In genomic region chr2:46239847-46240181, GRCh38 we compare ENCODE assay signal across 12 cellular contexts. TPM values are rescaled to one million over a fixed set of nuclear protein-coding genes. Genes with fewer than 3 reads are reported as not detected.
DNase-seq lines count a peak whose midpoint lies in the region; ATAC-seq and TF ChIP-seq lines count a peak whose summit lies in the region.
"Had no signal": no experiment of that assay in that cellular context is flagged by ENCODE, and none has a peak within 500 bp of the region (broad histone marks: within the 10 kb centered on the region; RNA-seq: fewer than 3 reads in every experiment).

No MANE protein-coding gene starts in this region.

- intact Hi-C loops in activated CD4-positive, alpha-beta T cell treated with anti-CD3 and anti-CD28 coated beads for 36 hours (cut with DNase I, micrococcal nuclease): loop anchor here (1.0 to 5.0 kb wide), 3 partner anchors 11 to 53 kb away; no protein-coding TSS in a partner anchor

- H3K9me3 Mint-ChIP-seq in activated CD4-positive, alpha-beta T cell treated with anti-CD3 and anti-CD28 coated beads for 36 hours (ENCODE audit: low read depth): no peaks in the 10 kb centered on the region
- H3K9me3 Mint-ChIP-seq in activated naive CD8-positive, alpha-beta T cell treated with anti-CD3 and anti-CD28 coated beads for 36 hours: no peaks in the 10 kb centered on the region
- H3K9me3 Mint-ChIP-seq in endothelial cell (ENCODE audit: unreplicated experiment): no peaks in the 10 kb centered on the region
- H3K9me3 Mint-ChIP-seq: neural progenitor cell had no signal

- peak overlapping the region; percentile 92 for H3K27ac Mint-ChIP-seq in activated CD4-positive, alpha-beta T cell treated with anti-CD3 and anti-CD28 coated beads for 36 hours
- H3K27ac Mint-ChIP-seq in activated naive CD8-positive, alpha-beta T cell treated with anti-CD3 and anti-CD28 coated beads for 36 hours: peak overlapping the region; percentile 51
- no peak overlapping the region for H3K27ac Mint-ChIP-seq in endothelial cell (ENCODE audit: unreplicated experiment)
- H3K27ac Mint-ChIP-seq: neural progenitor cell had no signal

- peak; percentile 86 for DNase-seq in activated CD4-positive, alpha-beta T cell treated with anti-CD3 and anti-CD28 coated beads for 36 hours
- peak; percentile 26 for DNase-seq in activated naive CD8-positive, alpha-beta T cell treated with anti-CD3 and anti-CD28 coated beads for 36 hours
- DNase-seq in stimulated activated CD8-positive, alpha-beta memory T cell treated with anti-CD3 and anti-CD28 coated beads, Interleukin-7, amount 100 ng/mL, for 4 hours (ENCODE audit: low read depth in 2 of 2): peak; percentile 27 to 28
- DNase-seq in endothelial cell (ENCODE audit: low spot score) (no peak), NCI-H128 (lab: John Stamatoyannopoulos, UW; ENCODE audit: unreplicated experiment) (no peak), CD1c-positive myeloid dendritic cell (ENCODE audit: extremely low spot score) (no peak)
- DNase-seq: heart left ventricle, stomach had no signal

- no peak overlapping the region for H3K4me3 Mint-ChIP-seq in activated CD4-positive, alpha-beta T cell treated with anti-CD3 and anti-CD28 coated beads for 36 hours
- no peak overlapping the region for H3K4me3 Mint-ChIP-seq in activated naive CD8-positive, alpha-beta T cell treated with anti-CD3 and anti-CD28 coated beads for 36 hours
- no peak overlapping the region for H3K4me3 Mint-ChIP-seq in endothelial cell (ENCODE audit: unreplicated experiment)
- H3K4me3 Mint-ChIP-seq: neural progenitor cell had no signal

- ATAC-seq in GM21737 (IDR thresholded peaks at IDR 0.05; ENCODE audit: unreplicated experiment): peak; percentile 54
- peak; percentile 99 for ATAC-seq in activated CD4-positive, alpha-beta T cell treated with anti-CD3 and anti-CD28 coated beads for 36 hours
- no peak for ATAC-seq in GM18502 (IDR thresholded peaks at IDR 0.05; ENCODE audit: poor library complexity, unreplicated experiment)
- ATAC-seq: HCT116, heart left ventricle had no signal

- peaks cover 41% of the 10 kb centered on the region for H3K4me1 Mint-ChIP-seq in activated CD4-positive, alpha-beta T cell treated with anti-CD3 and anti-CD28 coated beads for 36 hours
- peaks cover 12% of the 10 kb centered on the region for H3K4me1 Mint-ChIP-seq in activated naive CD8-positive, alpha-beta T cell treated with anti-CD3 and anti-CD28 coated beads for 36 hours
- H3K4me1 Mint-ChIP-seq in endothelial cell (ENCODE audit: unreplicated experiment): peaks cover 6% of the 10 kb centered on the region

- H3K36me3 Mint-ChIP-seq in activated CD4-positive, alpha-beta T cell treated with anti-CD3 and anti-CD28 coated beads for 36 hours (ENCODE audit: low read depth): peaks cover 3% of the 10 kb centered on the region
- H3K36me3 Mint-ChIP-seq in activated naive CD8-positive, alpha-beta T cell treated with anti-CD3 and anti-CD28 coated beads for 36 hours: no peaks in the 10 kb centered on the region
- H3K36me3 Mint-ChIP-seq in endothelial cell (ENCODE audit: low read depth, unreplicated experiment): no peaks in the 10 kb centered on the region
- H3K36me3 Mint-ChIP-seq: neural progenitor cell had no signal

- POLR2A ChIA-PET in activated CD4-positive, alpha-beta T cell treated with anti-CD3 and anti-CD28 coated beads for 36 hours (lab: Charles Lee): interaction anchor here (1.1 kb wide), 1 partner anchor 10 kb away, joined by 5 read pairs; no protein-coding TSS in a partner anchor

- CTCF ChIA-PET in activated CD4-positive, alpha-beta T cell treated with anti-CD3 and anti-CD28 coated beads for 36 hours (lab: Charles Lee): interaction anchor here (0.6 to 1.0 kb wide), 2 partner anchors 9 to 14 kb away, joined by 4 to 5 read pairs; no protein-coding TSS in a partner anchor

- no peak for TF ChIP-seq CTCF in endothelial cell (IDR thresholded peaks at IDR 0.05; ENCODE audit: unreplicated experiment)

- H3K27me3 Mint-ChIP-seq in activated CD4-positive, alpha-beta T cell treated with anti-CD3 and anti-CD28 coated beads for 36 hours: no peaks in the 10 kb centered on the region
- no peaks in the 10 kb centered on the region for H3K27me3 Mint-ChIP-seq in activated naive CD8-positive, alpha-beta T cell treated with anti-CD3 and anti-CD28 coated beads for 36 hours
- peaks cover 8% of the 10 kb centered on the region for H3K27me3 Mint-ChIP-seq in endothelial cell (ENCODE audit: unreplicated experiment)

RNA-seq across cellular contexts. Expression of gene EPAS1, which starts 57.4 kb away (rescaled TPM):
- total RNA-seq in activated CD4-positive, alpha-beta T cell treated with anti-CD3 and anti-CD28 coated beads for 36 hours: 10 to 100 TPM; 12.6 to 16.0 TPM
- 1 to 10 TPM in 1 of 2 experiments, under 1 TPM in 1; 0.78 to 1.5 TPM for total RNA-seq in activated naive CD8-positive, alpha-beta T cell treated with anti-CD3 and anti-CD28 coated beads for 36 hours
- total RNA-seq in endothelial cell (ENCODE audit: unreplicated experiment): 280 TPM

Comparison
In these comparisons a context has a peak if more than half of its experiments do, and no peak if none do; other contexts are left out.
1. DNase-seq: peak in activated CD4-positive, alpha-beta T cell treated with anti-CD3 and anti-CD28 coated beads for 36 hours (single experiment), activated naive CD8-positive, alpha-beta T cell treated with anti-CD3 and anti-CD28 coated beads for 36 hours (single experiment) and stimulated activated CD8-positive, alpha-beta memory T cell treated with anti-CD3 and anti-CD28 coated beads, Interleukin-7, amount 100 ng/mL, for 4 hours (2 of 2); none in endothelial cell (single experiment), NCI-H128 (single experiment) and CD1c-positive myeloid dendritic cell (single experiment).
2. RNA of gene EPAS1, which starts 57.4 kb away (total RNA-seq): 280 TPM in endothelial cell (single experiment); 12.6 to 16.0 TPM in activated CD4-positive, alpha-beta T cell treated with anti-CD3 and anti-CD28 coated beads for 36 hours and 0.78 to 1.5 TPM in activated naive CD8-positive, alpha-beta T cell treated with anti-CD3 and anti-CD28 coated beads for 36 hours; every median in the first group is over 10 times any median in the second.